Comparison of ENCODE assay signal across 1 cellular context in the genomic region with DNA sequence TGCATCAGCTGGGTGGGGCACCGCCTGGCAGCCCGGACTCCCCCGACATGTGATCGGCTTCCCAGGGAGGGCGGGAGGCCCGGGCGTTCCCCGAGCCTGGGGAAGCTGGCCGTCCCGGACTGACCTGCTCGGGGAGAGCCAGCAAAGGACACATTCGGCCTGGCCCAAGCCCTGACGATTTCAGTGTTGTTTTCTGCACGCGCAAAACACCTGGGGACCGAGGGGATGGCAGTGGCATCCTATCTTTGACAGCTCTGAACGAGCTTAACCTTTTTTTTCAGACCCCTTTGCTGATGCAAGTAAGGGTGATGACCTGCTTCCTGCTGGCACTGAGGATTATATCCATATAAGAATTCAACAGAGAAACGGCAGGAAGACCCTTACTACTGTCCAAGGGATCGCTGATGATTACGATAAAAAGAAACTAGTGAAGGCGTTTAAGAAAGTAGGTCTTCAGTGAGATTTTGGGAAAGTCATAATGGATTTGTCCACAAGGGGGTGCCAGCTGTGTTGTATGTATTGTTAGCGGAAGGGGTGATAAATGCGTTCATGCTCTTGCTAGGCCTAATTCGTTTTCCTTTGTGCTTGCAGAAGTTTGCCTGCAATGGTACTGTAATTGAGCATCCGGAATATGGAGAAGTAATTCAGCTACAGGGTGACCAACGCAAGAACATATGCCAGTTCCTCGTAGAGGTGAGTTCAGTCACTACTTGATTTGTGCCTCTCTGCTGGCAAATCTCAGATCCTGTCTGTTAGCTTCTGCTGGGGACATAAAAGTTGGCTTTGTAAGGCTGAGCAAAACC.
TF ChIP-seq lines count a peak whose summit lies in the region.

No MANE protein-coding gene starts in this region.

TF ChIP-seq in HepG2, 621 proteins besides CTCF, POLR2A, EP300 and RAD21 (continued from another document and continues in another):
- TF ChIP-seq, protein P1, sequence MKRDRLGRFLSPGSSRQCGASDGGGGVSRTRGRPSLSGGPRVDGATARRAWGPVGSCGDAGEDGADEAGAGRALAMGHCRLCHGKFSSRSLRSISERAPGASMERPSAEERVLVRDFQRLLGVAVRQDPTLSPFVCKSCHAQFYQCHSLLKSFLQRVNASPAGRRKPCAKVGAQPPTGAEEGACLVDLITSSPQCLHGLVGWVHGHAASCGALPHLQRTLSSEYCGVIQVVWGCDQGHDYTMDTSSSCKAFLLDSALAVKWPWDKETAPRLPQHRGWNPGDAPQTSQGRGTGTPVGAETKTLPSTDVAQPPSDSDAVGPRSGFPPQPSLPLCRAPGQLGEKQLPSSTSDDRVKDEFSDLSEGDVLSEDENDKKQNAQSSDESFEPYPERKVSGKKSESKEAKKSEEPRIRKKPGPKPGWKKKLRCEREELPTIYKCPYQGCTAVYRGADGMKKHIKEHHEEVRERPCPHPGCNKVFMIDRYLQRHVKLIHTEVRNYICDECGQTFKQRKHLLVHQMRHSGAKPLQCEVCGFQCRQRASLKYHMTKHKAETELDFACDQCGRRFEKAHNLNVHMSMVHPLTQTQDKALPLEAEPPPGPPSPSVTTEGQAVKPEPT (CRISPR knock-in tag; IDR thresholded peaks at IDR 0.05; ENCODE audit: low read depth), result no peak
- no peak for TF ChIP-seq NFKB2 (CRISPR knock-in tag; IDR thresholded peaks at IDR 0.05; ENCODE audit: borderline replicate concordance)
- no peak; the same call in 1 of the 2 replicates for TF ChIP-seq ZNF430 (CRISPR knock-in tag; IDR thresholded peaks at IDR 0.05)
- no peak for TF ChIP-seq ZNF441 (CRISPR knock-in tag; IDR thresholded peaks at IDR 0.05; ENCODE audit: borderline replicate concordance)
- no peak for TF ChIP-seq ARNT2 (CRISPR knock-in tag; IDR thresholded peaks at IDR 0.05; ENCODE audit: low read depth)
- TF ChIP-seq, protein P2, sequence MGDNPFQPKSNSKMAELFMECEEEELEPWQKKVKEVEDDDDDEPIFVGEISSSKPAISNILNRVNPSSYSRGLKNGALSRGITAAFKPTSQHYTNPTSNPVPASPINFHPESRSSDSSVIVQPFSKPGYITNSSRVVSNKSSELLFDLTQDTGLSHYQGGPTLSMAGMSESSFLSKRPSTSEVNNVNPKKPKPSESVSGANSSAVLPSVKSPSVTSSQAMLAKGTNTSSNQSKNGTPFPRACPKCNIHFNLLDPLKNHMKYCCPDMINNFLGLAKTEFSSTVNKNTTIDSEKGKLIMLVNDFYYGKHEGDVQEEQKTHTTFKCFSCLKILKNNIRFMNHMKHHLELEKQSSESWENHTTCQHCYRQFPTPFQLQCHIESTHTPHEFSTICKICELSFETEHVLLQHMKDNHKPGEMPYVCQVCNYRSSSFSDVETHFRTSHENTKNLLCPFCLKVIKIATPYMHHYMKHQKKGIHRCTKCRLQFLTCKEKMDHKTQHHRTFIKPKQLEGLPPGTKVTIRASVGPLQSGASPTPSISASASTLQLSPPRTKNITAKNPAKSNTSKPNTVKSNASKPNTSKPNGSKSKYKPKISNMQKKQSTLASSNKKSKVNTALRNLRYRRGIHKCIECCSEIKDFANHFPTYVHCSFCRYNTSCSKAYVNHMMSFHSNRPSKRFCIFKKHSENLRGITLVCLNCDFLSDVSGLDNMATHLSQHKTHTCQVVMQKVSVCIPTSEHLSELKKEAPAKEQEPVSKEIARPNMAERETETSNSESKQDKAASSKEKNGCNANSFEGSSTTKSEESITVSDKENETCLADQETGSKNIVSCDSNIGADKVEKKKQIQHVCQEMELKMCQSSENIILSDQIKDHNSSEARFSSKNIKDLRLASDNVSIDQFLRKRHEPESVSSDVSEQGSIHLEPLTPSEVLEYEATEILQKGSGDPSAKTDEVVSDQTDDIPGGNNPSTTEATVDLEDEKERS (CRISPR knock-in tag; IDR thresholded peaks at IDR 0.05), result peak; percentile 5; the same call in 1 of the 2 replicates
- TF ChIP-seq PHB2 (IDR thresholded peaks at IDR 0.05; ENCODE audit: partially characterized antibody), result no peak
- TF ChIP-seq HIVEP1 (CRISPR knock-in tag; IDR thresholded peaks at IDR 0.05), result no peak
- TF ChIP-seq, protein P3, sequence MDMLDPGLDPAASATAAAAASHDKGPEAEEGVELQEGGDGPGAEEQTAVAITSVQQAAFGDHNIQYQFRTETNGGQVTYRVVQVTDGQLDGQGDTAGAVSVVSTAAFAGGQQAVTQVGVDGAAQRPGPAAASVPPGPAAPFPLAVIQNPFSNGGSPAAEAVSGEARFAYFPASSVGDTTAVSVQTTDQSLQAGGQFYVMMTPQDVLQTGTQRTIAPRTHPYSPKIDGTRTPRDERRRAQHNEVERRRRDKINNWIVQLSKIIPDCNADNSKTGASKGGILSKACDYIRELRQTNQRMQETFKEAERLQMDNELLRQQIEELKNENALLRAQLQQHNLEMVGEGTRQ (IDR thresholded peaks at IDR 0.05; ENCODE audit: low read depth, low read length), result peak; percentile 41; the same call in 1 of the 2 replicates
- TF ChIP-seq, protein P3 (CRISPR knock-in tag; IDR thresholded peaks at IDR 0.05; ENCODE audit: borderline replicate concordance), result peak; percentile 85; the same call in 1 of the 2 replicates
- TF ChIP-seq MEIS2 (CRISPR knock-in tag; IDR thresholded peaks at IDR 0.05), result no peak; the same call in 1 of the 2 replicates
- TF ChIP-seq REPIN1 (CRISPR knock-in tag; IDR thresholded peaks at IDR 0.05; ENCODE audit: borderline replicate concordance, low read depth), result 0 out of 2 replicates have a peak, but pooled peaks have one; percentile 10
- no peak for TF ChIP-seq TERF1 (CRISPR knock-in tag; IDR thresholded peaks at IDR 0.05)
- no peak for TF ChIP-seq ZHX1 (CRISPR knock-in tag; IDR thresholded peaks at IDR 0.05; ENCODE audit: low read depth)
- TF ChIP-seq SMYD3 (CRISPR knock-in tag; IDR thresholded peaks at IDR 0.05), result no peak; the same call in 1 of the 2 replicates
- no peak for TF ChIP-seq ARID3A (IDR thresholded peaks at IDR 0.05; ENCODE audit: low read depth, low read length)
- TF ChIP-seq SRF (IDR thresholded peaks at IDR 0.05; ENCODE audit: low read depth, low read length), result no peak
- peak; percentile 21; the same call in 1 of the 2 replicates for TF ChIP-seq SRY (CRISPR knock-in tag; IDR thresholded peaks at IDR 0.05)
- no peak for TF ChIP-seq NRL (CRISPR knock-in tag; IDR thresholded peaks at IDR 0.05; ENCODE audit: borderline replicate concordance)
- TF ChIP-seq MAZ (IDR thresholded peaks at IDR 0.05; ENCODE audit: borderline replicate concordance, low read depth, low read length), result no peak
- no peak; the same call in 1 of the 2 replicates for TF ChIP-seq MAZ (CRISPR knock-in tag; IDR thresholded peaks at IDR 0.05; ENCODE audit: low read depth)
- no peak for TF ChIP-seq RAD51 (IDR thresholded peaks at IDR 0.05; ENCODE audit: borderline replicate concordance)
- TF ChIP-seq FOXA3 (CRISPR knock-in tag; IDR thresholded peaks at IDR 0.05), result no peak
- no peak; the same call in 1 of the 2 replicates for TF ChIP-seq MXD3 (CRISPR knock-in tag; IDR thresholded peaks at IDR 0.05)
- no peak for TF ChIP-seq ELK4 (CRISPR knock-in tag; IDR thresholded peaks at IDR 0.05; ENCODE audit: borderline replicate concordance)
- TF ChIP-seq NR2F6 (IDR thresholded peaks at IDR 0.05), result no peak
- no peak for TF ChIP-seq NR2F6 (CRISPR knock-in tag; IDR thresholded peaks at IDR 0.05)
- no peak for TF ChIP-seq ZNF136 (CRISPR knock-in tag; IDR thresholded peaks at IDR 0.05; ENCODE audit: low read depth)
- TF ChIP-seq TCF7 (IDR thresholded peaks at IDR 0.05; ENCODE audit: low read depth), result no peak
- peak; percentile 52; the same call in 1 of the 2 replicates for TF ChIP-seq GATAD2A (CRISPR knock-in tag; IDR thresholded peaks at IDR 0.05)
- TF ChIP-seq MYNN (CRISPR knock-in tag; IDR thresholded peaks at IDR 0.05; ENCODE audit: low read depth), result no peak
- TF ChIP-seq SETDB1 (CRISPR knock-in tag; IDR thresholded peaks at IDR 0.05; ENCODE audit: borderline replicate concordance), result no peak
- no peak for TF ChIP-seq HMGA1 (CRISPR knock-in tag; conservative IDR thresholded peaks at IDR 0.05)
- TF ChIP-seq ZFP36L2 (CRISPR knock-in tag; IDR thresholded peaks at IDR 0.05), result peak; percentile 76; the same call in 1 of the 2 replicates
- TF ChIP-seq ZNF326 (CRISPR knock-in tag; IDR thresholded peaks at IDR 0.05; ENCODE audit: borderline replicate concordance), result 0 out of 2 replicates have a peak, but pooled peaks have one; percentile 87
